In genomic region chr2:138501427-138502252, GRCh38 we compare ENCODE assay signal across 8 cellular contexts. TPM values are rescaled to one million over a fixed set of nuclear protein-coding genes. Genes with fewer than 3 reads are reported as not detected.
DNase-seq lines count a peak whose midpoint lies in the region; ATAC-seq and TF ChIP-seq lines count a peak whose summit lies in the region.

TSS of gene SPOPL (plus strand) at chr2:138501770. CDS start at chr2:138550217, 48,447 bp downstream.

- DNase-seq in GF-D8 (lab: John Stamatoyannopoulos, UW): peak; percentile 72
- DNase-seq in H7: peak; percentile 96
- DNase-seq in MG63: peak; percentile 95
- DNase-seq in SJCRH30: peak; percentile 89 to 91
- DNase-seq in activated gamma-delta T cell treated with anti-CD3 and anti-CD28 coated beads, Interleukin-2, amount 50 U/mL, for 16 hours (ENCODE audit: low read depth): peak; percentile 66
- DNase-seq in foreskin keratinocyte: peak; percentile 58 to 78
- peak; percentile 89 for DNase-seq in neuronal stem cell (ENCODE audit: low spot score)

- H3K27me3 ChIP-seq in H7 (ENCODE audit: control insufficient read depth, insufficient read depth, low read length) (no peaks in the 10 kb centered on the region), MG63 (no peaks in the 10 kb centered on the region), SJCRH30 (no peaks in the 10 kb centered on the region), foreskin keratinocyte (no peaks in the 10 kb centered on the region), neuronal stem cell (ENCODE audit: control insufficient read depth in 3 of 3, insufficient read depth in 3 of 3, low read depth in 1 of 3, low read length in 3 of 3) (no peaks in the 10 kb centered on the region)

- peak within 1 kb of the TSS; percentile 85 for H3K4me3 ChIP-seq in H7 (ENCODE audit: insufficient read depth, low read depth, low read length)
- peak within 1 kb of the TSS; percentile 70 for H3K4me3 ChIP-seq in MG63
- peak within 1 kb of the TSS; percentile 86 for H3K4me3 ChIP-seq in SJCRH30
- H3K4me3 ChIP-seq in neuronal stem cell (ENCODE audit: low read length in 2 of 2): peak within 1 kb of the TSS; percentile 93 to 95

- H3K4me1 ChIP-seq in SJCRH30 (peaks cover 2% of the 10 kb centered on the region), foreskin keratinocyte (peaks cover 18% of the 10 kb centered on the region), neuronal stem cell (ENCODE audit: control insufficient read depth in 2 of 2, insufficient read depth in 1 of 2, low read depth in 1 of 2, low read length in 2 of 2) (peaks cover 4 to 6% of the 10 kb centered on the region in 2 donors)

- peaks cover 8% of the 10 kb centered on the region for H3K79me1 ChIP-seq in neuronal stem cell (ENCODE audit: low read depth, low read length)

- H3K9me3 ChIP-seq in MG63: no peaks in the 10 kb centered on the region
- no peaks in the 10 kb centered on the region for H3K9me3 ChIP-seq in SJCRH30 (replicated peaks)
- no peaks in the 10 kb centered on the region for H3K9me3 ChIP-seq in neuronal stem cell (replicated peaks in 1 of 2; ENCODE audit: control insufficient read depth in 2 of 2, insufficient read depth in 1 of 2, low read depth in 1 of 2, low read length in 2 of 2)

- H3K14ac ChIP-seq in neuronal stem cell (ENCODE audit: low read length): peak within 1 kb of the TSS; percentile 89

- peak within 1 kb of the TSS; percentile 93 for H3K23ac ChIP-seq in neuronal stem cell (ENCODE audit: low read depth, low read length, poor library complexity)

- H4K8ac ChIP-seq in neuronal stem cell (ENCODE audit: low read depth, low read length): peak within 1 kb of the TSS; percentile 94

- peak within 1 kb of the TSS; percentile 97 for H3K9ac ChIP-seq in neuronal stem cell (ENCODE audit: low read depth, low read length, poor library complexity)

- no CpG with 5 or more reads among the region's 86 CpGs for WGBS in neuronal stem cell (ENCODE audit: extremely low coverage in 2 of 2, insufficient read length in 2 of 2, insufficient replicate concordance in 1 of 2), 2 donors

- H3K27ac ChIP-seq in SJCRH30: peak within 1 kb of the TSS; percentile 90
- peak within 1 kb of the TSS; percentile 83 for H3K27ac ChIP-seq in foreskin keratinocyte
- peak within 1 kb of the TSS; percentile 87 for H3K27ac ChIP-seq in neuronal stem cell (replicated peaks; ENCODE audit: low read length)

- H2BK5ac ChIP-seq in neuronal stem cell (ENCODE audit: low read length): peak within 1 kb of the TSS; percentile 96

- H3K4me2 ChIP-seq in neuronal stem cell (ENCODE audit: insufficient read depth, low read length, poor library complexity, severe bottlenecking): peak within 1 kb of the TSS; percentile 88

- peak within 1 kb of the TSS; percentile 99 for H3K18ac ChIP-seq in neuronal stem cell (ENCODE audit: low read length)

- H4K91ac ChIP-seq in neuronal stem cell (ENCODE audit: low read depth, low read length, poor library complexity): no peak within 1 kb of the TSS

- H3K4ac ChIP-seq in neuronal stem cell (ENCODE audit: low read length): peak within 1 kb of the TSS; percentile 53

- H2BK120ac ChIP-seq in neuronal stem cell (ENCODE audit: low read depth, low read length): no peak within 1 kb of the TSS

- no peak for TF ChIP-seq CTCF in foreskin keratinocyte (conservative IDR thresholded peaks at IDR 0.05)
- TF ChIP-seq CTCF in subcutaneous adipose tissue (IDR thresholded peaks at IDR 0.05; ENCODE audit: low read depth): no peak

- peak; percentile 94 for ATAC-seq in foreskin keratinocyte

- H3K36me3 ChIP-seq in H7 (replicated peaks; ENCODE audit: control insufficient read depth, insufficient read depth, low read length): no peaks in the 10 kb centered on the region
- 0 out of 2 replicates have a peak, but pooled peaks cover 2% of the 10 kb centered on the region for H3K36me3 ChIP-seq in MG63
- peaks cover 4% of the 10 kb centered on the region; the same call in 1 of the 2 replicates for H3K36me3 ChIP-seq in SJCRH30
- no peaks in the 10 kb centered on the region for H3K36me3 ChIP-seq in neuronal stem cell (replicated peaks in 1 of 2; ENCODE audit: control insufficient read depth in 2 of 2, insufficient read depth in 2 of 2, low read length in 2 of 2)

- H2AFZ ChIP-seq in neuronal stem cell (ENCODE audit: low read length): peak within 1 kb of the TSS; percentile 99

- peak within 1 kb of the TSS; percentile 67 for H2BK15ac ChIP-seq in neuronal stem cell (ENCODE audit: low read length)

- H2AK5ac ChIP-seq in neuronal stem cell (ENCODE audit: low read depth, low read length): peak within 1 kb of the TSS; percentile 33

- H2BK12ac ChIP-seq in neuronal stem cell (ENCODE audit: low read length): no peak within 1 kb of the TSS

RNA-seq across cellular contexts. Expression of gene SPOPL, which starts in this region (rescaled TPM):
- total RNA-seq in H7 (2014; rRNA removed; shearing (Covaris generic)): 5.1 and 7.8 TPM in 2 replicates
- total RNA-seq in MG63 (2014; rRNA removed; shearing (Covaris generic); ENCODE audit: low replicate concordance): 9.3 and 13.8 TPM in 2 replicates
- total RNA-seq in SJCRH30 (2014; rRNA removed; shearing (Covaris generic)): 21.3 TPM in 2 replicates
- total RNA-seq in foreskin keratinocyte (14.5 and 14.9 TPM in 2 replicates), subcutaneous adipose tissue (10 to 100 TPM; 23.9 to 35.5 (median 31.7) TPM)
- 2.7 and 3.6 TPM in 2 replicates for polyA plus RNA-seq in foreskin keratinocyte
- polyA plus RNA-seq in neuronal stem cell (2013, experiment 1 of 2): 6.9 TPM
- 6.5 TPM for polyA plus RNA-seq in neuronal stem cell (2013, experiment 2 of 2)

Comparison
In these comparisons a context has a peak if more than half of its experiments do, and no peak if none do; other contexts are left out.
1. Peak in every context shown above with its lines: DNase-seq, ATAC-seq, H3K4me3 ChIP-seq and H3K27ac ChIP-seq.